ENCODE assay signal across 1 cellular context in genomic region chr11:72750086-72750485, GRCh38.
TF ChIP-seq lines count a peak whose summit lies in the region.

No MANE protein-coding gene starts in this region.

TF ChIP-seq in K562, 482 proteins besides CTCF, POLR2A, EP300 and RAD21:
- TF ChIP-seq CREB3 (tag; conservative IDR thresholded peaks at IDR 0.05; ENCODE audit: low read depth) (no peak), NFRKB (IDR thresholded peaks at IDR 0.05; ENCODE audit: low read depth) (no peak), KLF16 (IDR thresholded peaks at IDR 0.05) (no peak), RBFOX2 (IDR thresholded peaks at IDR 0.05; ENCODE audit: low read depth, low read length) (0 out of 2 replicates have a peak, but pooled peaks have one; percentile 10)
